ENCODE assay signal across 8 cellular contexts in the genomic region with DNA sequence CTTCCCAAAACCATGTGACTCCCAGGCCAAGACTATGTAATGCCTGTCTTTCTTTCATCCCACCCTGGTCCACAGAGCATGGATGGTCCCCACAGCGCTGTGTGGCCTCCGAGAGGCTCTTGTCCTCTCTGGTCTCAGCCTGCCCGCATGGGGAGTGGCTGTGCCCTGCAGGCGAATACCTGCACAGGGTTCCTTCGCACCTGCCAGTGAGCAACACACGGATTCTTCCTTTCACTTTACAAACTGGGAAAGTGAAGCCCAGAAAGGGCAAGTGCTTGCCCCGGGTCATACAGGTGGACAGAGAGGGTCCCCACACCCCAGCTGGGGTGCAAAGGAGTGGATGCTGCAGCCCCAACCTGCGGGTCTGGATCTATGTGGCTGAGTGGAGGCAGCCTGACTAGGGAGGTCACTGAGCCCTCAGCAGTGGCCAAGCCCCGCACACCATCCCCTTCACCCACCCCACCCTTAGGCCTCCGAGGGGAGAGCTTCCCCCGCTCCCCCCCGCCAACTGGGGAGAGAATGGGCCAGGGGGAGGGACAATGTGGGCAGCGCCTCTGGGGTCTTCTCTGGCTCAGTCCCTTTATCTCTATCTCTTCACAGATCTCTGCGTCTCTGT. TPM values are rescaled to one million over a fixed set of nuclear protein-coding genes. Genes with fewer than 3 reads are reported as not detected.
DNase-seq lines count a peak whose midpoint lies in the region; ATAC-seq and TF ChIP-seq lines count a peak whose summit lies in the region.

No MANE protein-coding gene starts in this region.

- DNase-seq in stomach, result no peak
- no peak for DNase-seq in activated CD4-positive, alpha-beta T cell treated with anti-CD3 and anti-CD28 coated beads for 4 hours
- DNase-seq in islet precursor cell, result no peak

- peaks cover 10% of the 10 kb centered on the region for H3K36me3 ChIP-seq in HUES6 (ENCODE audit: control insufficient read depth, insufficient read depth, low read length)
- no peaks in the 10 kb centered on the region for H3K36me3 ChIP-seq in iPS-18a (ENCODE audit: control insufficient read depth, low read depth, low read length)
- no peaks in the 10 kb centered on the region for H3K36me3 ChIP-seq in stomach

- H3K27me3 ChIP-seq in HUES6 (ENCODE audit: control insufficient read depth, insufficient read depth, low read length) (peaks cover 22% of the 10 kb centered on the region), iPS-18a (ENCODE audit: control insufficient read depth, insufficient read depth, low read length) (peaks cover 20% of the 10 kb centered on the region), stomach (no peaks in the 10 kb centered on the region)

- no peak overlapping the region for H3K27ac ChIP-seq in HUES6 (ENCODE audit: low read depth, low read length)
- no peak overlapping the region for H3K27ac ChIP-seq in iPS-18a (ENCODE audit: low read length)
- H3K27ac ChIP-seq in stomach, result peak overlapping the region in 4 of 5 donors; percentile 74 to 92 (median 86)

- TF ChIP-seq CTCF in stomach (IDR thresholded peaks at IDR 0.05), result no peak

- H3K9ac ChIP-seq in HUES6 (ENCODE audit: low read length) (no peak overlapping the region), iPS-18a (ENCODE audit: low read length) (no peak overlapping the region)

- H3K9me3 Mint-ChIP-seq in activated naive CD8-positive, alpha-beta T cell (ENCODE audit: low read depth), result no peaks in the 10 kb centered on the region

- H3K27me3 Mint-ChIP-seq in activated naive CD8-positive, alpha-beta T cell, result no peaks in the 10 kb centered on the region

- no peak for TF ChIP-seq EP300 in stomach (IDR thresholded peaks at IDR 0.05)

- peaks cover 31% of the 10 kb centered on the region for H3K4me1 Mint-ChIP-seq in activated naive CD8-positive, alpha-beta T cell (ENCODE audit: low read depth)

- intact Hi-C loops in stomach (cut with DNase I; ENCODE audit: low total_unique reads), result no loop called here

- H3K9me3 ChIP-seq in HUES6 (ENCODE audit: control insufficient read depth, insufficient read depth, low read depth, low read length) (no peaks in the 10 kb centered on the region), iPS-18a (ENCODE audit: control insufficient read depth, low read depth, low read length) (no peaks in the 10 kb centered on the region), stomach (no peaks in the 10 kb centered on the region)

- H3K36me3 Mint-ChIP-seq in activated naive CD8-positive, alpha-beta T cell, result no peaks in the 10 kb centered on the region

- ATAC-seq in HG02884 (IDR thresholded peaks at IDR 0.05; ENCODE audit: unreplicated experiment) (no peak), HG02981 (IDR thresholded peaks at IDR 0.05; ENCODE audit: unreplicated experiment) (no peak)

- peaks cover 13% of the 10 kb centered on the region; the same call in 1 of the 2 replicates for H3K4me1 ChIP-seq in HUES6 (ENCODE audit: control insufficient read depth, insufficient read depth, low read length)
- peaks cover 3% of the 10 kb centered on the region for H3K4me1 ChIP-seq in iPS-18a (ENCODE audit: control insufficient read depth, low read depth, low read length)
- peaks cover 31 to 53% (median 47%) of the 10 kb centered on the region in 4 donors for H3K4me1 ChIP-seq in stomach

- H3K27ac Mint-ChIP-seq in activated naive CD8-positive, alpha-beta T cell, result peak overlapping the region; percentile 17

- H3K4me3 Mint-ChIP-seq in activated naive CD8-positive, alpha-beta T cell, result peak overlapping the region; percentile 87

- WGBS in stomach, 5 donors, result 28 to 36% (median 34%) methylated on average over 11 to 14 of the region's 14 CpGs

- TF ChIP-seq POLR2A in stomach (IDR thresholded peaks at IDR 0.05), result no peak

- peak overlapping the region; percentile 75 for H3K4me3 ChIP-seq in HUES6 (ENCODE audit: low read depth, low read length)
- peak overlapping the region; percentile 79 for H3K4me3 ChIP-seq in iPS-18a (ENCODE audit: low read length)
- H3K4me3 ChIP-seq in stomach, result peak overlapping the region; percentile 87 to 96 (median 94)

RNA-seq across cellular contexts. Expression of a gene that starts 0.7 kb away (rescaled TPM):
- total RNA-seq in stomach, result 100 to 1,000 TPM in 1 of 5 donors, 10 to 100 TPM in 3, 1 to 10 TPM in 1; 8.8 to 120 (median 21.8) TPM
- polyA plus RNA-seq in stomach, result 10 to 100 TPM; 12.6 to 16.2 (median 14.6) TPM

RNA-seq across cellular contexts. Expression of a gene that starts 5.1 kb away (rescaled TPM):
- 10 to 100 TPM in 1 of 5 donors, 1 to 10 TPM in 1, under 1 TPM in 2, not detected in 1; 0.72 to 20.6 (median 1.0) TPM for total RNA-seq in stomach
- 1 to 10 TPM; 1.1 to 2.9 (median 1.9) TPM for polyA plus RNA-seq in stomach

Comparison
In these comparisons a context has a peak if more than half of its experiments do, and no peak if none do; other contexts are left out.
1. H3K27ac ChIP-seq: peak in stomach (4 of 5); none in HUES6 (single experiment) and iPS-18a (single experiment).
2. Peak in every context shown above with its lines, with median percentiles within 50 percentile points of each other: H3K4me3 ChIP-seq.